Comparison of ENCODE assay signal across 1 cellular context in genomic region chr20:25318471-25319240, GRCh38.
TF ChIP-seq lines count a peak whose summit lies in the region.

No MANE protein-coding gene starts in this region.

TF ChIP-seq in WTC11, 78 proteins besides CTCF, POLR2A, EP300 and RAD21 (continued from another document):
- TF ChIP-seq PREB (CRISPR knock-in tag; IDR thresholded peaks at IDR 0.05; ENCODE audit: borderline replicate concordance) (no peak), ZNF263 (CRISPR knock-in tag; IDR thresholded peaks at IDR 0.05; ENCODE audit: low read depth) (no peak), NFYB (CRISPR knock-in tag; conservative IDR thresholded peaks at IDR 0.05; ENCODE audit: low read depth) (no peak)
- TF ChIP-seq, protein P1, sequence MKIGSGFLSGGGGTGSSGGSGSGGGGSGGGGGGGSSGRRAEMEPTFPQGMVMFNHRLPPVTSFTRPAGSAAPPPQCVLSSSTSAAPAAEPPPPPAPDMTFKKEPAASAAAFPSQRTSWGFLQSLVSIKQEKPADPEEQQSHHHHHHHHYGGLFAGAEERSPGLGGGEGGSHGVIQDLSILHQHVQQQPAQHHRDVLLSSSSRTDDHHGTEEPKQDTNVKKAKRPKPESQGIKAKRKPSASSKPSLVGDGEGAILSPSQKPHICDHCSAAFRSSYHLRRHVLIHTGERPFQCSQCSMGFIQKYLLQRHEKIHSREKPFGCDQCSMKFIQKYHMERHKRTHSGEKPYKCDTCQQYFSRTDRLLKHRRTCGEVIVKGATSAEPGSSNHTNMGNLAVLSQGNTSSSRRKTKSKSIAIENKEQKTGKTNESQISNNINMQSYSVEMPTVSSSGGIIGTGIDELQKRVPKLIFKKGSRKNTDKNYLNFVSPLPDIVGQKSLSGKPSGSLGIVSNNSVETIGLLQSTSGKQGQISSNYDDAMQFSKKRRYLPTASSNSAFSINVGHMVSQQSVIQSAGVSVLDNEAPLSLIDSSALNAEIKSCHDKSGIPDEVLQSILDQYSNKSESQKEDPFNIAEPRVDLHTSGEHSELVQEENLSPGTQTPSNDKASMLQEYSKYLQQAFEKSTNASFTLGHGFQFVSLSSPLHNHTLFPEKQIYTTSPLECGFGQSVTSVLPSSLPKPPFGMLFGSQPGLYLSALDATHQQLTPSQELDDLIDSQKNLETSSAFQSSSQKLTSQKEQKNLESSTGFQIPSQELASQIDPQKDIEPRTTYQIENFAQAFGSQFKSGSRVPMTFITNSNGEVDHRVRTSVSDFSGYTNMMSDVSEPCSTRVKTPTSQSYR (CRISPR knock-in tag; IDR thresholded peaks at IDR 0.05) = no peak
TF ChIP-seq in WTC11: peak in this region for 0.
